Comparison of ENCODE assay signal across 1 cellular context in the genomic region with DNA sequence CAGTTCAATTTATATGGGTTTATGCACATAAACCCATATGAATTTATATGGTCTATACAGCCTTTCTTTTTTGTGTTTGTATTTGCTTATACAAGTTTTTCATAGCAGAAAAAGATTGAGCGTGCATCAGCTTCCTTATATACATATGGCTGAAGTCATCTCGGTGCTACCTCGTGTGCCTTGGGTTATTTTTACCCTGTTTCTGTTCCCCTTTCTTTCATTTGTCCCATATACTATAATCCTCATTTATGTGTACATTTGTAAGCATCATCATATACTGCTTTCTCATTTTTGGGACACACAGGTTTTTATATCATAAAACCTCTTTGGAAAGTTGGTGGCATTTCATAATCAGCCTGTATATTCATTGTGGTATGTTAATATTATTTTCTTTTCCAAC.
TF ChIP-seq lines count a peak whose summit lies in the region.

No MANE protein-coding gene starts in this region.

TF ChIP-seq in GM12878, 131 proteins besides CTCF, POLR2A, EP300 and RAD21 (continued from another document):
- TF ChIP-seq, protein P1, sequence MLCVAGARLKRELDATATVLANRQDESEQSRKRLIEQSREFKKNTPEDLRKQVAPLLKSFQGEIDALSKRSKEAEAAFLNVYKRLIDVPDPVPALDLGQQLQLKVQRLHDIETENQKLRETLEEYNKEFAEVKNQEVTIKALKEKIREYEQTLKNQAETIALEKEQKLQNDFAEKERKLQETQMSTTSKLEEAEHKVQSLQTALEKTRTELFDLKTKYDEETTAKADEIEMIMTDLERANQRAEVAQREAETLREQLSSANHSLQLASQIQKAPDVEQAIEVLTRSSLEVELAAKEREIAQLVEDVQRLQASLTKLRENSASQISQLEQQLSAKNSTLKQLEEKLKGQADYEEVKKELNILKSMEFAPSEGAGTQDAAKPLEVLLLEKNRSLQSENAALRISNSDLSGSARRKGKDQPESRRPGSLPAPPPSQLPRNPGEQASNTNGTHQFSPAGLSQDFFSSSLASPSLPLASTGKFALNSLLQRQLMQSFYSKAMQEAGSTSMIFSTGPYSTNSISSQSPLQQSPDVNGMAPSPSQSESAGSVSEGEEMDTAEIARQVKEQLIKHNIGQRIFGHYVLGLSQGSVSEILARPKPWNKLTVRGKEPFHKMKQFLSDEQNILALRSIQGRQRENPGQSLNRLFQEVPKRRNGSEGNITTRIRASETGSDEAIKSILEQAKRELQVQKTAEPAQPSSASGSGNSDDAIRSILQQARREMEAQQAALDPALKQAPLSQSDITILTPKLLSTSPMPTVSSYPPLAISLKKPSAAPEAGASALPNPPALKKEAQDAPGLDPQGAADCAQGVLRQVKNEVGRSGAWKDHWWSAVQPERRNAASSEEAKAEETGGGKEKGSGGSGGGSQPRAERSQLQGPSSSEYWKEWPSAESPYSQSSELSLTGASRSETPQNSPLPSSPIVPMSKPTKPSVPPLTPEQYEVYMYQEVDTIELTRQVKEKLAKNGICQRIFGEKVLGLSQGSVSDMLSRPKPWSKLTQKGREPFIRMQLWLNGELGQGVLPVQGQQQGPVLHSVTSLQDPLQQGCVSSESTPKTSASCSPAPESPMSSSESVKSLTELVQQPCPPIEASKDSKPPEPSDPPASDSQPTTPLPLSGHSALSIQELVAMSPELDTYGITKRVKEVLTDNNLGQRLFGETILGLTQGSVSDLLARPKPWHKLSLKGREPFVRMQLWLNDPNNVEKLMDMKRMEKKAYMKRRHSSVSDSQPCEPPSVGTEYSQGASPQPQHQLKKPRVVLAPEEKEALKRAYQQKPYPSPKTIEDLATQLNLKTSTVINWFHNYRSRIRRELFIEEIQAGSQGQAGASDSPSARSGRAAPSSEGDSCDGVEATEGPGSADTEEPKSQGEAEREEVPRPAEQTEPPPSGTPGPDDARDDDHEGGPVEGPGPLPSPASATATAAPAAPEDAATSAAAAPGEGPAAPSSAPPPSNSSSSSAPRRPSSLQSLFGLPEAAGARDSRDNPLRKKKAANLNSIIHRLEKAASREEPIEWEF (IDR thresholded peaks at IDR 0.05; ENCODE audit: insufficient replicate concordance, low read depth, low read length), result no peak
- no peak for TF ChIP-seq IKZF1 (conservative IDR thresholded peaks at IDR 0.05)
- TF ChIP-seq, protein P2, sequence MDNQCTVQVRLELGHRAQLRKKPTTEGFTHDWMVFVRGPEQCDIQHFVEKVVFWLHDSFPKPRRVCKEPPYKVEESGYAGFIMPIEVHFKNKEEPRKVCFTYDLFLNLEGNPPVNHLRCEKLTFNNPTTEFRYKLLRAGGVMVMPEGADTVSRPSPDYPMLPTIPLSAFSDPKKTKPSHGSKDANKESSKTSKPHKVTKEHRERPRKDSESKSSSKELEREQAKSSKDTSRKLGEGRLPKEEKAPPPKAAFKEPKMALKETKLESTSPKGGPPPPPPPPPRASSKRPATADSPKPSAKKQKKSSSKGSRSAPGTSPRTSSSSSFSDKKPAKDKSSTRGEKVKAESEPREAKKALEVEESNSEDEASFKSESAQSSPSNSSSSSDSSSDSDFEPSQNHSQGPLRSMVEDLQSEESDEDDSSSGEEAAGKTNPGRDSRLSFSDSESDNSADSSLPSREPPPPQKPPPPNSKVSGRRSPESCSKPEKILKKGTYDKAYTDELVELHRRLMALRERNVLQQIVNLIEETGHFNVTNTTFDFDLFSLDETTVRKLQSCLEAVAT (IDR thresholded peaks at IDR 0.05), result no peak
- no peak for TF ChIP-seq PAX5 (IDR thresholded peaks at IDR 0.05; ENCODE audit: borderline replicate concordance, low read depth, low read length)
- TF ChIP-seq NR2F1 (conservative IDR thresholded peaks at IDR 0.05), result no peak
- TF ChIP-seq, protein P3, sequence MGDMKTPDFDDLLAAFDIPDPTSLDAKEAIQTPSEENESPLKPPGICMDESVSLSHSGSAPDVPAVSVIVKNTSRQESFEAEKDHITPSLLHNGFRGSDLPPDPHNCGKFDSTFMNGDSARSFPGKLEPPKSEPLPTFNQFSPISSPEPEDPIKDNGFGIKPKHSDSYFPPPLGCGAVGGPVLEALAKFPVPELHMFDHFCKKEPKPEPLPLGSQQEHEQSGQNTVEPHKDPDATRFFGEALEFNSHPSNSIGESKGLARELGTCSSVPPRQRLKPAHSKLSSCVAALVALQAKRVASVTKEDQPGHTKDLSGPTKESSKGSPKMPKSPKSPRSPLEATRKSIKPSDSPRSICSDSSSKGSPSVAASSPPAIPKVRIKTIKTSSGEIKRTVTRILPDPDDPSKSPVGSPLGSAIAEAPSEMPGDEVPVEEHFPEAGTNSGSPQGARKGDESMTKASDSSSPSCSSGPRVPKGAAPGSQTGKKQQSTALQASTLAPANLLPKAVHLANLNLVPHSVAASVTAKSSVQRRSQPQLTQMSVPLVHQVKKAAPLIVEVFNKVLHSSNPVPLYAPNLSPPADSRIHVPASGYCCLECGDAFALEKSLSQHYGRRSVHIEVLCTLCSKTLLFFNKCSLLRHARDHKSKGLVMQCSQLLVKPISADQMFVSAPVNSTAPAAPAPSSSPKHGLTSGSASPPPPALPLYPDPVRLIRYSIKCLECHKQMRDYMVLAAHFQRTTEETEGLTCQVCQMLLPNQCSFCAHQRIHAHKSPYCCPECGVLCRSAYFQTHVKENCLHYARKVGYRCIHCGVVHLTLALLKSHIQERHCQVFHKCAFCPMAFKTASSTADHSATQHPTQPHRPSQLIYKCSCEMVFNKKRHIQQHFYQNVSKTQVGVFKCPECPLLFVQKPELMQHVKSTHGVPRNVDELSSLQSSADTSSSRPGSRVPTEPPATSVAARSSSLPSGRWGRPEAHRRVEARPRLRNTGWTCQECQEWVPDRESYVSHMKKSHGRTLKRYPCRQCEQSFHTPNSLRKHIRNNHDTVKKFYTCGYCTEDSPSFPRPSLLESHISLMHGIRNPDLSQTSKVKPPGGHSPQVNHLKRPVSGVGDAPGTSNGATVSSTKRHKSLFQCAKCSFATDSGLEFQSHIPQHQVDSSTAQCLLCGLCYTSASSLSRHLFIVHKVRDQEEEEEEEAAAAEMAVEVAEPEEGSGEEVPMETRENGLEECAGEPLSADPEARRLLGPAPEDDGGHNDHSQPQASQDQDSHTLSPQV (IDR thresholded peaks at IDR 0.05), result no peak
- TF ChIP-seq BMI1 (IDR thresholded peaks at IDR 0.05; ENCODE audit: borderline replicate concordance), result no peak
- no peak for TF ChIP-seq NRF1 (conservative IDR thresholded peaks at IDR 0.05; ENCODE audit: low read depth, low read length)
- no peak for TF ChIP-seq RELA (IDR thresholded peaks at IDR 0.05; ENCODE audit: borderline replicate concordance, partially characterized antibody)
- 0 out of 2 replicates have a peak, but pooled peaks have one; percentile 19 for TF ChIP-seq CREM (IDR thresholded peaks at IDR 0.05; ENCODE audit: low read depth)
- TF ChIP-seq, protein P4, sequence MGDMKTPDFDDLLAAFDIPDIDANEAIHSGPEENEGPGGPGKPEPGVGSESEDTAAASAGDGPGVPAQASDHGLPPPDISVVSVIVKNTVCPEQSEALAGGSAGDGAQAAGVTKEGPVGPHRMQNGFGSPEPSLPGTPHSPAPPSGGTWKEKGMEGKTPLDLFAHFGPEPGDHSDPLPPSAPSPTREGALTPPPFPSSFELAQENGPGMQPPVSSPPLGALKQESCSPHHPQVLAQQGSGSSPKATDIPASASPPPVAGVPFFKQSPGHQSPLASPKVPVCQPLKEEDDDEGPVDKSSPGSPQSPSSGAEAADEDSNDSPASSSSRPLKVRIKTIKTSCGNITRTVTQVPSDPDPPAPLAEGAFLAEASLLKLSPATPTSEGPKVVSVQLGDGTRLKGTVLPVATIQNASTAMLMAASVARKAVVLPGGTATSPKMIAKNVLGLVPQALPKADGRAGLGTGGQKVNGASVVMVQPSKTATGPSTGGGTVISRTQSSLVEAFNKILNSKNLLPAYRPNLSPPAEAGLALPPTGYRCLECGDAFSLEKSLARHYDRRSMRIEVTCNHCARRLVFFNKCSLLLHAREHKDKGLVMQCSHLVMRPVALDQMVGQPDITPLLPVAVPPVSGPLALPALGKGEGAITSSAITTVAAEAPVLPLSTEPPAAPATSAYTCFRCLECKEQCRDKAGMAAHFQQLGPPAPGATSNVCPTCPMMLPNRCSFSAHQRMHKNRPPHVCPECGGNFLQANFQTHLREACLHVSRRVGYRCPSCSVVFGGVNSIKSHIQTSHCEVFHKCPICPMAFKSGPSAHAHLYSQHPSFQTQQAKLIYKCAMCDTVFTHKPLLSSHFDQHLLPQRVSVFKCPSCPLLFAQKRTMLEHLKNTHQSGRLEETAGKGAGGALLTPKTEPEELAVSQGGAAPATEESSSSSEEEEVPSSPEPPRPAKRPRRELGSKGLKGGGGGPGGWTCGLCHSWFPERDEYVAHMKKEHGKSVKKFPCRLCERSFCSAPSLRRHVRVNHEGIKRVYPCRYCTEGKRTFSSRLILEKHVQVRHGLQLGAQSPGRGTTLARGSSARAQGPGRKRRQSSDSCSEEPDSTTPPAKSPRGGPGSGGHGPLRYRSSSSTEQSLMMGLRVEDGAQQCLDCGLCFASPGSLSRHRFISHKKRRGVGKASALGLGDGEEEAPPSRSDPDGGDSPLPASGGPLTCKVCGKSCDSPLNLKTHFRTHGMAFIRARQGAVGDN (IDR thresholded peaks at IDR 0.05), result no peak
- no peak for TF ChIP-seq EED (IDR thresholded peaks at IDR 0.05; ENCODE audit: low read depth)
- no peak for TF ChIP-seq ZBED1 (IDR thresholded peaks at IDR 0.05; ENCODE audit: borderline replicate concordance)
- no peak for TF ChIP-seq BHLHE40 (IDR thresholded peaks at IDR 0.05; ENCODE audit: borderline replicate concordance in 1 of 2, low read depth in 2 of 2, low read length in 1 of 2)
- TF ChIP-seq FOS (IDR thresholded peaks at IDR 0.05; ENCODE audit: borderline replicate concordance, extremely low read depth, insufficient read length), result no peak
- TF ChIP-seq ESRRA (IDR thresholded peaks at IDR 0.05; ENCODE audit: low read length), result no peak
- TF ChIP-seq, protein P5, sequence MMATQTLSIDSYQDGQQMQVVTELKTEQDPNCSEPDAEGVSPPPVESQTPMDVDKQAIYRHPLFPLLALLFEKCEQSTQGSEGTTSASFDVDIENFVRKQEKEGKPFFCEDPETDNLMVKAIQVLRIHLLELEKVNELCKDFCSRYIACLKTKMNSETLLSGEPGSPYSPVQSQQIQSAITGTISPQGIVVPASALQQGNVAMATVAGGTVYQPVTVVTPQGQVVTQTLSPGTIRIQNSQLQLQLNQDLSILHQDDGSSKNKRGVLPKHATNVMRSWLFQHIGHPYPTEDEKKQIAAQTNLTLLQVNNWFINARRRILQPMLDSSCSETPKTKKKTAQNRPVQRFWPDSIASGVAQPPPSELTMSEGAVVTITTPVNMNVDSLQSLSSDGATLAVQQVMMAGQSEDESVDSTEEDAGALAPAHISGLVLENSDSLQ (IDR thresholded peaks at IDR 0.05), result no peak
